ENCODE assay signal across 9 cellular contexts in the genomic region with DNA sequence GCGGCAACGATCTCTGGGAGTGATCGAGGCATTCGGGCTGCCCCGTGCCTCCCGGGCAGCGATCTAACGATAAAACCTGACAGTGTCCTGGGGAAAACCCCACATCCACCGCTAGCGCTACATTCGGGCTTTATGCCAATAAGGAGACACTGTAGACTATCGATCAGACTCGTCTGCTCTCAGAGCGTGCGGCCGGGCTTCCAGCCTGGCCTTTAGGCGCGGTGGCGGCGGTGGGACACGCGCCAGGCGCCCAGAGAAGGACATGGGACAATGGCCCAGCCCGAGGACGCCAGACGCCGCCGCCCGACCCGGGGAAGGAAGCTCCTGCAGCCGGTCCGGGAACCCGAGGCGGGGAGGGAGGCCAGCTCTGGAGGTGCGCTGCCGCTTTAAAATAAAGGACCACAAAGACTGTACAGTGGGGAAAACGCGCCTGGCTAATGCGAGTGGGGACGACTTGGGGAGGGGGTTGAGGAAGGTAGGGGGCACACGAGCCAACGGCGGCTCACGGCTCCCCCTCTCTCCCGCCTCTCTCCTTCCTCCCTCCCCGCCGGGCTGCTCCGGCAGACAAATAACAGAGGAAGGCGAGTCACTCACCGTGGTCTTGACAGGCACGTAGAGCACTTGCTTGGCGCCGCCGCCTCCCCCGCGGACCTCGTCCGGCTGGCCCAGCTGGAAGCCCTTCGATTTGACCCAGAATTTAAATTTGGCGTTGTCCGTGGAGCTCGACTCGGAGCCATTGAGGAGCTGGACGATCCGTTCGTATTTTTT. TPM values are rescaled to one million over a fixed set of nuclear protein-coding genes. Genes with fewer than 3 reads are reported as not detected.
DNase-seq lines count a peak whose midpoint lies in the region; ATAC-seq and TF ChIP-seq lines count a peak whose summit lies in the region.
"Had no signal": no experiment of that assay in that cellular context is flagged by ENCODE, and none has a peak within 500 bp of the region (broad histone marks: within the 10 kb centered on the region; RNA-seq: fewer than 3 reads in every experiment).

No MANE protein-coding gene starts in this region.

- H3K4me3 ChIP-seq in astrocyte of the cerebellum (ENCODE audit: low read depth, low read length) (peak overlapping the region; percentile 56), spleen (peak overlapping the region in 7 of 8 donors; percentile 16 to 60 (median 31))

- no peaks in the 10 kb centered on the region for H3K4me1 Mint-ChIP-seq in natural killer cell
- H3K4me1 Mint-ChIP-seq: memory B cell had no signal

- no peak overlapping the region for H3K27ac Mint-ChIP-seq in natural killer cell
- H3K27ac Mint-ChIP-seq: memory B cell had no signal

- 2 to 6% (median 2%) methylated on average over 52 to 66 of the region's 66 CpGs for WGBS in spleen, 5 donors

- ATAC-seq in natural killer cell, result no peak
- ATAC-seq in activated CD4-positive, CD25-positive, alpha-beta regulatory T cell treated with anti-CD3 and anti-CD28 coated beads, Interleukin-2, amount 50 U/mL, for 24 hours, result no peak

- H3K36me3 Mint-ChIP-seq in natural killer cell, result no peaks in the 10 kb centered on the region
- H3K36me3 Mint-ChIP-seq: memory B cell had no signal

- peaks cover 3 to 36% (median 25%) of the 10 kb centered on the region in 6 donors for H3K4me1 ChIP-seq in spleen

- DNase-seq in NCI-H128 (lab: John Stamatoyannopoulos, UW; ENCODE audit: unreplicated experiment), result peak; percentile 73
- DNase-seq in astrocyte of the cerebellum (ENCODE audit: low read depth), result no peak
- DNase-seq in inferior parietal cortex (ENCODE audit: extremely low spot score), result peak; percentile 39
- DNase-seq in spleen, result peak; percentile 70
- DNase-seq in natural killer cell, result no peak
- DNase-seq in COLO829 (ENCODE audit: low spot score), result no peak

- no peak for TF ChIP-seq CTCF in astrocyte of the cerebellum (IDR thresholded peaks at IDR 0.05; ENCODE audit: low read depth, low read length, missing control alignments)
- TF ChIP-seq CTCF in spleen (IDR thresholded peaks at IDR 0.05 in 8 of 11, conservative IDR thresholded peaks at IDR 0.05 in 3 of 11), result no peak
- TF ChIP-seq CTCF in natural killer cell (IDR thresholded peaks at IDR 0.05), result no peak

- peaks cover 0 to 3% (median 0%) of the 10 kb centered on the region in 8 donors for H3K9me3 ChIP-seq in spleen

- no peaks in the 10 kb centered on the region for H3K9me3 Mint-ChIP-seq in natural killer cell
- H3K9me3 Mint-ChIP-seq: memory B cell had no signal

- H3K36me3 ChIP-seq in spleen, result no peaks in the 10 kb centered on the region

- in situ Hi-C loops in astrocyte of the cerebellum (cut with HindIII; ENCODE audit: low sequenced_read_pairs), result no loop called here

- H3K27me3 ChIP-seq in spleen (replicated peaks in 1 of 7), result peaks cover 0 to 86% (median 53%) of the 10 kb centered on the region in 7 donors

- H3K27ac ChIP-seq in spleen, result no peak overlapping the region

- intact Hi-C loops in spleen (cut with DNase I; ENCODE audit: low total_unique reads), result no loop called here
- intact Hi-C loops in natural killer cell (cut with micrococcal nuclease), result no loop called here

- TF ChIP-seq POLR2A in GM19099 (IDR thresholded peaks at IDR 0.05; ENCODE audit: extremely low read depth, insufficient read length, low read depth), result peak; percentile 37
- TF ChIP-seq POLR2A in spleen (IDR thresholded peaks at IDR 0.05), result no peak

- H3K4me3 Mint-ChIP-seq in natural killer cell, result no peak overlapping the region
- H3K4me3 Mint-ChIP-seq: memory B cell had no signal

- peaks cover 27 to 32% of the 10 kb centered on the region in 2 donors for H3K27me3 Mint-ChIP-seq in natural killer cell (ENCODE audit: low read depth in 2 of 2)

RNA-seq across cellular contexts. Expression of gene NOL4, which starts 2.1 kb away (rescaled TPM):
- under 1 TPM in 2 of 7 donors, not detected in 5; 0.46 to 0.64 TPM for total RNA-seq in spleen
- under 1 TPM; 0.02 to 0.13 (median 0.06) TPM for polyA plus RNA-seq in spleen
- not detected for total RNA-seq in natural killer cell

Comparison
In these comparisons a context has a peak if more than half of its experiments do, and no peak if none do; other contexts are left out.
1. DNase-seq: peak in NCI-H128 (single experiment), inferior parietal cortex (single experiment) and spleen (single experiment); none in astrocyte of the cerebellum (single experiment), natural killer cell (single experiment) and COLO829 (single experiment).